10 cellular contexts compared by ENCODE assay signal in genomic region chr6:163324928-163325784, GRCh38.
DNase-seq lines count a peak whose midpoint lies in the region; ATAC-seq and TF ChIP-seq lines count a peak whose summit lies in the region.
"Had no signal": no experiment of that assay in that cellular context is flagged by ENCODE, and none has a peak within 500 bp of the region (broad histone marks: within the 10 kb centered on the region; RNA-seq: fewer than 3 reads in every experiment).

No MANE protein-coding gene starts in this region.

- H3K9ac ChIP-seq in GM23248 = no peak overlapping the region

- H2AFZ ChIP-seq in GM23248 = peak overlapping the region; percentile 84

- 0 out of 2 replicates have a peak, but pooled peaks cover 4% of the 10 kb centered on the region for H3F3A ChIP-seq in GM23248 (ENCODE audit: insufficient read depth)

- H3K9me3 ChIP-seq in GM23248 (ENCODE audit: low read depth) = no peaks in the 10 kb centered on the region

- no peak for TF ChIP-seq CTCF in astrocyte of the cerebellum (IDR thresholded peaks at IDR 0.05; ENCODE audit: low read depth, low read length, missing control alignments)

- H3K27me3 ChIP-seq in GM23248 (replicated peaks; ENCODE audit: insufficient read depth) = no peaks in the 10 kb centered on the region

- H3K79me2 ChIP-seq in GM23248 (ENCODE audit: insufficient read depth) = no peaks in the 10 kb centered on the region

- H3K4me3 ChIP-seq in GM23248 = peak overlapping the region; percentile 48; the same call in 1 of the 2 replicates
- no peak overlapping the region for H3K4me3 ChIP-seq in astrocyte of the cerebellum (ENCODE audit: low read depth, low read length)

- peak overlapping the region; percentile 32 for H3K4me2 ChIP-seq in GM23248 (ENCODE audit: unreplicated experiment)

- no peaks in the 10 kb centered on the region for H3K9me2 ChIP-seq in GM23248 (ENCODE audit: insufficient read depth)

- 0 out of 2 replicates have a peak overlapping the region, but pooled peaks have one; percentile 9 for H3K27ac ChIP-seq in GM23248

- no peaks in the 10 kb centered on the region for H3K36me3 ChIP-seq in GM23248 (ENCODE audit: low read depth)

- H4K20me1 ChIP-seq in GM23248 (ENCODE audit: insufficient read depth) = no peaks in the 10 kb centered on the region

- in situ Hi-C loops in GM23248 (cut with MboI) (no loop called here), astrocyte of the cerebellum (cut with HindIII; ENCODE audit: low sequenced_read_pairs) (no loop called here)

- no peak for ATAC-seq in HG03457 (IDR thresholded peaks at IDR 0.05; ENCODE audit: unreplicated experiment)

- DNase-seq in GM23248 = peak; percentile 67
- peak; percentile 27 for DNase-seq in astrocyte of the cerebellum (ENCODE audit: low read depth)
- DNase-seq in hypothalamus (lab: John Stamatoyannopoulos, UW) = peak in 36 of 51 donors; percentile 25 to 90 (median 62)
- peak; percentile 36 for DNase-seq in renal cortical epithelial cell (ENCODE audit: low read depth)
- DNase-seq in stimulated activated CD8-positive, alpha-beta memory T cell treated with anti-CD3 and anti-CD28 coated beads, Interleukin-4, amount 100 ng/mL, for 48 hours = no peak
- no peak for DNase-seq in SIG-M5 treated with dmso at 0.1 percent for 504 hours (lab: John Stamatoyannopoulos, UW; ENCODE audit: unreplicated experiment)
- no peak for DNase-seq in NK-92 (lab: John Stamatoyannopoulos, UW; ENCODE audit: unreplicated experiment)
- DNase-seq: activated T-cell treated with anti-CD3 and anti-CD28 coated beads, Interleukin-2, amount 50 U/mL, for 1 hour; NCI-H2171 treated with DMSO at 0.1 percent for 48 hours had no signal

- peaks cover 12% of the 10 kb centered on the region for H3K4me1 ChIP-seq in GM23248 (ENCODE audit: insufficient read depth)

- WGBS in GM23248 (ENCODE audit: low coverage in 1 of 2, low lambda C conversion rate in 2 of 2, missing lambda C conversion rate in 2 of 2), 2 experiments = 36% methylated on average over 13 of the region's 13 CpGs

Comparison
In these comparisons a context has a peak if more than half of its experiments do, and no peak if none do; other contexts are left out.
1. DNase-seq: peak in GM23248 (single experiment), astrocyte of the cerebellum (single experiment), hypothalamus (36 of 51) and renal cortical epithelial cell (single experiment); none in stimulated activated CD8-positive, alpha-beta memory T cell treated with anti-CD3 and anti-CD28 coated beads, Interleukin-4, amount 100 ng/mL, for 48 hours (single experiment), SIG-M5 treated with dmso at 0.1 percent for 504 hours (single experiment) and NK-92 (single experiment).